Comparison of ENCODE assay signal across 6 cellular contexts in the genomic region with DNA sequence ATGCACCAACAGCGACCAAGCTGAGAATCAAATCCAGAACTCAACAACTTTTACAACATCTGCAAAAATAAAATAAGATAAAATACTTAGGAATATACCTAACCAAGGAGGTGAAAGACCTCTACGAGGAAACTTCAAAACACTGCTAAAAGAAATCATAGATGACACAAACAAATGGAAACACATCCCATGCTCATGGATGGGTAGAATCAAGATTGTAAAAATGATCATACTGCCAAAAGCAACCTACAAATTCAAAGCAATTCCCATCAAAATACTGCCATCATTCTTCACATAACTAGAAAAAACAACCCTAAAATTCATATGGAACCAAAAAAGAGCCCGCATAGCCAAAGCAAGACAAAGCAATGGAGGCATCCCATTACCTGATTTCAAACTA. TPM values are rescaled to one million over a fixed set of nuclear protein-coding genes. Genes with fewer than 3 reads are reported as not detected.
"Had no signal": no experiment of that assay in that cellular context is flagged by ENCODE, and none has a peak within 500 bp of the region (broad histone marks: within the 10 kb centered on the region; RNA-seq: fewer than 3 reads in every experiment).

No MANE protein-coding gene starts in this region.

RNA-seq across cellular contexts. Expression of a gene that starts 3.3 kb away (rescaled TPM):
- total RNA-seq: ascending aorta had no signal

RNA-seq across cellular contexts. Expression of a gene that starts 21.6 kb away (rescaled TPM):
- total RNA-seq: activated T-helper 1 cell treated with anti-CD3 and anti-CD28 coated beads, Interleukin-12 subunit alpha, Interleukin-12 subunit beta, Interleukin-2, Interleukin-4 antibody, amounts not matched to agents 30 ng/mL and 10 ng/mL and 1 ng/mL, durations not matched to agents 14 hours and 24 hours and 36 hours; ascending aorta; astrocyte; body of pancreas; cardiac muscle cell; chondrocyte had no signal

RNA-seq across cellular contexts. Expression of a gene that starts 59.9 kb away (rescaled TPM):
- total RNA-seq: ascending aorta had no signal
